Comparison of ENCODE assay signal across 9 cellular contexts in genomic region chr13:65435590-65435989, GRCh38.
"Had no signal": no experiment of that assay in that cellular context is flagged by ENCODE, and none has a peak within 500 bp of the region (broad histone marks: within the 10 kb centered on the region; RNA-seq: fewer than 3 reads in every experiment).

No MANE protein-coding gene starts in this region.

- H3K27ac ChIP-seq: GM23248 had no signal

- DNase-seq: GM23248, GOT3, H7, H9, HCEC 1CT, HFFc6 had no signal

- H3K4me1 ChIP-seq: HAP-1 had no signal

- H3K9me3 ChIP-seq: HAP-1 had no signal

- H3K36me3 ChIP-seq: HAP-1 had no signal

- H3K9ac ChIP-seq: GM23248 had no signal

- H3K4me2 ChIP-seq: GM23338 had no signal

- H2AFZ ChIP-seq: GM23248, GM23338 had no signal

- ATAC-seq: GM23338, HCT116 had no signal

- H3K4me3 ChIP-seq: GM23248, GM23338, HAP-1 had no signal
